Comparison of ENCODE assay signal across 12 cellular contexts in genomic region chr19:50743537-50743936, GRCh38. TPM values are rescaled to one million over a fixed set of nuclear protein-coding genes. Genes with fewer than 3 reads are reported as not detected.
"Had no signal": no experiment of that assay in that cellular context is flagged by ENCODE, and none has a peak within 500 bp of the region (broad histone marks: within the 10 kb centered on the region; RNA-seq: fewer than 3 reads in every experiment).

No MANE protein-coding gene starts in this region.

- DNase-seq: GM23248, GOT3, H7, HCEC 1CT, HFFc6 had no signal

- H3K4me1 ChIP-seq: HAP-1 had no signal

- H3K4me1 Mint-ChIP-seq: GM23338 had no signal

- ATAC-seq: GM23338, HCT116 had no signal

- H3K36me3 ChIP-seq: HAP-1 had no signal

- H3K27ac Mint-ChIP-seq: GM23338, HFFc6 had no signal

- H3K4me2 ChIP-seq: GM23338 had no signal

- H2AFZ ChIP-seq: GM23248, GM23338 had no signal

- H3K9ac ChIP-seq: GM23248 had no signal

- H3K9me3 ChIP-seq: HAP-1 had no signal

- H3K4me3 ChIP-seq: GM23248, GM23338, HAP-1 had no signal

- H3K9me3 Mint-ChIP-seq: H9, HFFc6 had no signal

- H3K27ac ChIP-seq: GM23248 had no signal

- H3K4me3 Mint-ChIP-seq: GM23338, H9, HFFc6 had no signal

- FAIRE-seq: H1, H54 had no signal

RNA-seq across cellular contexts. Expression of gene GPR32, which starts 26.7 kb away (rescaled TPM):
- total RNA-seq: GM23248, GM23338, H1, H4, H7, H9, HFFc6 had no signal
- polyA plus RNA-seq: GM23248, GM23338, H1 had no signal

RNA-seq across cellular contexts. Expression of gene ACP4, which starts 46.7 kb away (rescaled TPM):
- total RNA-seq: GM23248, GM23338, H1, H4, H7, H9, HFFc6 had no signal
- polyA plus RNA-seq: GM23248, GM23338, H1 had no signal
